ENCODE assay signal across 18 cellular contexts in the genomic region with DNA sequence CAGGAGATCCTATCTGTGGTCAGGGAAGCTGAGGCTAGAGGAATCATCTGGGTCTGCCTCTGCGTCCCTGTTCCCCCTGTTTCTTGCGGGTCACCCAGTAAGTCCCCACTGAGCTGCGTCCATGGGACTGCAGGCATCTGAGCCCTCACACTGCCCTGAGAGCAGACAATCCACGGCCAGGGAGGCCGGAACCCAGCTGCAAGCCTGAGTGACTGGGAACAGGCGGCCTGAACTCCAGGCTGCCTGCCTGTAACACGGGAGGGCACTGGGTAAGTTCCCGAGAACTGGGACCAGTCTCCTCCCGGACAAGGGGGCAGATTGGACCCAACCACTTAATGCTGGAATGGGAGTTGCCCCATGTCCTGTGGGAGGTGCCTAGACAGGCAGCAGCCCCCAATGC.
DNase-seq lines count a peak whose midpoint lies in the region; ATAC-seq, FAIRE-seq and TF ChIP-seq lines count a peak whose summit lies in the region.
"Had no signal": no experiment of that assay in that cellular context is flagged by ENCODE, and none has a peak within 500 bp of the region (broad histone marks: within the 10 kb centered on the region; RNA-seq: fewer than 3 reads in every experiment).

No MANE protein-coding gene starts in this region.

- TF ChIP-seq POLR2A in spleen (IDR thresholded peaks at IDR 0.05) = no peak

- peaks cover 0 to 19% (median 5%) of the 10 kb centered on the region in 11 experiments; a peak in 8 of 22 replicates for H3K27me3 ChIP-seq in BLaER1 treated with 17β-estradiol and CSF1 and Interleukin-3, amounts not matched to agents 10 nM and 100 nM
- no peaks in the 10 kb centered on the region for H3K27me3 ChIP-seq in RWPE2 (ENCODE audit: insufficient read depth, poor library complexity, severe bottlenecking)
- peaks cover 0 to 46% (median 4%) of the 10 kb centered on the region in 7 donors for H3K27me3 ChIP-seq in spleen (replicated peaks in 1 of 7)

- H3K9ac ChIP-seq in BLaER1 treated with 17β-estradiol and CSF1 and Interleukin-3, amounts not matched to agents 10 nM and 100 nM = peak overlapping the region in 1 of 11 experiments; percentile 24; a peak in 2 of 22 replicates
- no peak overlapping the region for H3K9ac ChIP-seq in kidney (ENCODE audit: low read length in 2 of 2)

- ATAC-seq in RWPE2 (ENCODE audit: low read depth) = no peak
- ATAC-seq: GM23338, HepG2 had no signal

- no peaks in the 10 kb centered on the region for H3K36me3 ChIP-seq in BLaER1 treated with 17β-estradiol and CSF1 and Interleukin-3, amounts not matched to agents 10 nM and 100 nM
- H3K36me3 ChIP-seq in RWPE2 (ENCODE audit: low read depth) = no peaks in the 10 kb centered on the region
- H3K36me3 ChIP-seq in kidney (ENCODE audit: control insufficient read depth in 1 of 2, insufficient read depth in 2 of 2, low read length in 2 of 2) = no peaks in the 10 kb centered on the region
- H3K36me3 ChIP-seq in spleen = no peaks in the 10 kb centered on the region

- 71 to 80% (median 74%) methylated on average over 4 to 9 of the region's 9 CpGs for WGBS in spleen, 5 donors

- peaks cover 0 to 39% (median 27%) of the 10 kb centered on the region in 10 experiments; a peak in 14 of 20 replicates for H3K4me1 ChIP-seq in BLaER1 treated with 17β-estradiol and CSF1 and Interleukin-3, amounts not matched to agents 10 nM and 100 nM
- H3K4me1 ChIP-seq in RWPE2 (ENCODE audit: insufficient read depth, poor library complexity, severe bottlenecking) = no peaks in the 10 kb centered on the region
- no peaks in the 10 kb centered on the region for H3K4me1 ChIP-seq in kidney (ENCODE audit: control insufficient read depth in 1 of 2, insufficient read depth in 1 of 2, low read depth in 1 of 2, low read length in 2 of 2)
- no peaks in the 10 kb centered on the region for H3K4me1 ChIP-seq in spleen

- H3K4me3 ChIP-seq in BLaER1 treated with 17β-estradiol and CSF1 and Interleukin-3, amounts not matched to agents 10 nM and 100 nM = no peak overlapping the region
- no peak overlapping the region for H3K4me3 ChIP-seq in RWPE2 (ENCODE audit: severe bottlenecking)
- H3K4me3 ChIP-seq in kidney (ENCODE audit: low read length in 2 of 2) = no peak overlapping the region
- no peak overlapping the region for H3K4me3 ChIP-seq in spleen
- H3K4me3 ChIP-seq: A549, GM23338 had no signal

- FAIRE-seq in kidney (lab: Jason Lieb, UNC) = no peak
- FAIRE-seq: A549, HepG2 had no signal

- DNase-seq in RWPE2 (ENCODE audit: low spot score) = peak; percentile 17
- peak; percentile 46 for DNase-seq in kidney
- peak; percentile 51 for DNase-seq in spleen
- no peak for DNase-seq in NCI-H128 (lab: John Stamatoyannopoulos, UW; ENCODE audit: unreplicated experiment)
- no peak for DNase-seq in substantia nigra (lab: John Stamatoyannopoulos, UW)
- DNase-seq in glomerular visceral epithelial cell (ENCODE audit: extremely low spot score) = no peak
- DNase-seq: AML-193; C1 segment of cervical spinal cord; Calu3; CD4-positive, alpha-beta memory T cell; DMS79 treated with DMSO at 0.1 percent for 48 hours; GF-D8; H9; KBM-7 had no signal

- no peak overlapping the region for H3K27ac ChIP-seq in BLaER1 treated with 17β-estradiol and CSF1 and Interleukin-3, amounts not matched to agents 10 nM and 100 nM
- no peak overlapping the region for H3K27ac ChIP-seq in RWPE2 (ENCODE audit: poor library complexity, severe bottlenecking)
- H3K27ac ChIP-seq in kidney (ENCODE audit: low read depth in 2 of 2, low read length in 2 of 2) = no peak overlapping the region
- H3K27ac ChIP-seq in spleen = no peak overlapping the region
- H3K27ac ChIP-seq in substantia nigra (ENCODE audit: low read depth, low read length, poor library complexity, severe bottlenecking) = no peak overlapping the region

- H3K9me3 ChIP-seq in BLaER1 treated with 17β-estradiol and CSF1 and Interleukin-3, amounts not matched to agents 10 nM and 100 nM (replicated peaks in 1 of 11) = no peaks in the 10 kb centered on the region
- H3K9me3 ChIP-seq in RWPE2 (ENCODE audit: severe bottlenecking) (no peaks in the 10 kb centered on the region), kidney (ENCODE audit: control insufficient read depth in 1 of 2, low read length in 2 of 2) (no peaks in the 10 kb centered on the region), spleen (no peaks in the 10 kb centered on the region)
- H3K9me3 ChIP-seq: A549 had no signal

- peak overlapping the region in 8 of 11 experiments; percentile 53 to 72 (median 64); a peak in 17 of 22 replicates for H3K4me2 ChIP-seq in BLaER1 treated with 17β-estradiol and CSF1 and Interleukin-3, amounts not matched to agents 10 nM and 100 nM
- H3K4me2 ChIP-seq: GM23338 had no signal

- peaks cover 0 to 9% (median 0%) of the 10 kb centered on the region in 11 experiments; a peak in 3 of 22 replicates for H4K20me1 ChIP-seq in BLaER1 treated with 17β-estradiol and CSF1 and Interleukin-3, amounts not matched to agents 10 nM and 100 nM

- intact Hi-C loops in kidney (cut with DNase I) = no loop called here
- intact Hi-C loops in spleen (cut with DNase I; ENCODE audit: low total_unique reads) = no loop called here

- no peak for TF ChIP-seq CTCF in RWPE2 (IDR thresholded peaks at IDR 0.05; ENCODE audit: poor library complexity, severe bottlenecking)
- no peak for TF ChIP-seq CTCF in kidney (IDR thresholded peaks at IDR 0.05; ENCODE audit: borderline replicate concordance, extremely low read depth, insufficient read depth)
- TF ChIP-seq CTCF in spleen (IDR thresholded peaks at IDR 0.05 in 8 of 11, conservative IDR thresholded peaks at IDR 0.05 in 3 of 11) = no peak

Comparison
In these comparisons a context has a peak if more than half of its experiments do, and no peak if none do; other contexts are left out.
1. DNase-seq: peak in RWPE2 (single experiment), kidney (single experiment) and spleen (single experiment); none in NCI-H128 (single experiment), substantia nigra (0 of 49) and glomerular visceral epithelial cell (single experiment).